In genomic region chr11:69637956-69638871, GRCh38 we compare ENCODE assay signal across 9 cellular contexts. TPM values are rescaled to one million over a fixed set of nuclear protein-coding genes. Genes with fewer than 3 reads are reported as not detected.
DNase-seq lines count a peak whose midpoint lies in the region; ATAC-seq, FAIRE-seq and TF ChIP-seq lines count a peak whose summit lies in the region.
"Had no signal": no experiment of that assay in that cellular context is flagged by ENCODE, and none has a peak within 500 bp of the region (broad histone marks: within the 10 kb centered on the region; RNA-seq: fewer than 3 reads in every experiment).

No MANE protein-coding gene starts in this region.

- H2AFZ ChIP-seq in K562 (ENCODE audit: low read depth, low read length): 0 out of 2 replicates have a peak overlapping the region, but pooled peaks have one; percentile 39

- intact Hi-C loops in K562 (cut with micrococcal nuclease): no loop called here

- peak overlapping the region; percentile 98 for H3K27ac ChIP-seq in C4-2B
- H3K27ac ChIP-seq in K562 (ENCODE audit: extremely low read depth, low read depth, low read length): no peak overlapping the region
- H3K27ac ChIP-seq: neutrophil had no signal

- no peak for TF ChIP-seq EP300 in K562 (IDR thresholded peaks at IDR 0.05; ENCODE audit: low read length)

- peaks cover 4 to 49% of the 10 kb centered on the region in 2 experiments; a peak in 3 of 5 replicates for H3K4me1 ChIP-seq in K562 (replicated peaks in 1 of 2; ENCODE audit: control insufficient read depth in 2 of 2, insufficient read depth in 2 of 2, low read length in 2 of 2)

- no peak overlapping the region for H3K27ac Mint-ChIP-seq in stimulated activated effector memory CD8-positive, alpha-beta T cell treated with anti-CD3 and anti-CD28 coated beads, Interleukin-12 subunit alpha, Interleukin-12 subunit beta, amount 100 ng/mL, for 72 hours

- no peaks in the 10 kb centered on the region; the same call in 1 of the 2 replicates for H4K20me1 ChIP-seq in K562 (replicated peaks; ENCODE audit: control insufficient read depth, insufficient read depth, low read length)

- TF ChIP-seq CTCF in C4-2B (conservative IDR thresholded peaks at IDR 0.05) (no peak), K562 (IDR thresholded peaks at IDR 0.05 in 2 of 3, conservative IDR thresholded peaks at IDR 0.05 in 1 of 3; ENCODE audit: insufficient read depth in 2 of 3, low read depth in 1 of 3, low read length in 3 of 3) (no peak)

- ATAC-seq in K562: no peak
- ATAC-seq in stimulated activated effector memory CD8-positive, alpha-beta T cell treated with anti-CD3 and anti-CD28 coated beads, Interleukin-12 subunit alpha, Interleukin-12 subunit beta, amount 100 ng/mL, for 72 hours: no peak

- DNase-seq in KBM-7 (peak; percentile 25), K562 (ENCODE audit: extremely low read depth in 1 of 4, low spot score in 3 of 4) (no peak), iPS-NIHi7 (ENCODE audit: extremely low spot score) (peak; percentile 70)
- no peak for DNase-seq in stimulated activated effector memory CD8-positive, alpha-beta T cell treated with anti-CD3 and anti-CD28 coated beads, Interleukin-12 subunit alpha, Interleukin-12 subunit beta, amount 100 ng/mL, for 72 hours (ENCODE audit: low spot score in 2 of 2)
- no peak for DNase-seq in activated CD4-positive, alpha-beta T cell treated with anti-CD3 and anti-CD28 coated beads, Interleukin-2, amount 50 U/mL, for 4 hours
- DNase-seq in NK-92 treated with Interleukin-12 subunit alpha and Interleukin-12 subunit beta, amount 100 ng/mL, for 24 hours (lab: John Stamatoyannopoulos, UW): no peak
- DNase-seq in stimulated activated CD4-positive, alpha-beta T cell treated with anti-CD3 and anti-CD28 coated beads, Interleukin-1b, Interleukin-23, amount 100 ng/mL, for 48 hours: no peak

- H3K79me2 ChIP-seq in K562 (ENCODE audit: control insufficient read depth, insufficient read depth, low read length): peaks cover 4% of the 10 kb centered on the region; the same call in 1 of the 3 replicates

- H3K4me2 ChIP-seq in K562 (ENCODE audit: insufficient read depth, low read length): no peak overlapping the region

- no peak for FAIRE-seq in K562 (lab: Jason Lieb, UNC)

- POLR2A ChIA-PET in K562 (lab: Yijun Ruan, JAX): no interaction called here

- 54% methylated on average over 40 of the region's 76 CpGs for WGBS in K562 (ENCODE audit: insufficient coverage, low coverage, missing lambda C conversion rate)

- no peaks in the 10 kb centered on the region for H3K9me3 ChIP-seq in K562 (replicated peaks; ENCODE audit: control insufficient read depth, insufficient read depth, low read depth, low read length)
- H3K9me3 ChIP-seq: neutrophil had no signal

- peak overlapping the region; percentile 36; the same call in 1 of the 2 replicates for H3K4me3 ChIP-seq in K562

- no peaks in the 10 kb centered on the region for H3K9me3 Mint-ChIP-seq in stimulated activated effector memory CD8-positive, alpha-beta T cell treated with anti-CD3 and anti-CD28 coated beads, Interleukin-12 subunit alpha, Interleukin-12 subunit beta, amount 100 ng/mL, for 72 hours

- no peak for TF ChIP-seq POLR2A in K562 (conservative IDR thresholded peaks at IDR 0.05)

- no peaks in the 10 kb centered on the region for H3K9me1 ChIP-seq in K562 (ENCODE audit: control insufficient read depth, insufficient read depth, low read length)

- H3K9ac ChIP-seq in K562 (ENCODE audit: insufficient read depth in 1 of 2, low read depth in 2 of 2, low read length in 2 of 2): no peak overlapping the region

- H3K27me3 ChIP-seq in K562 (ENCODE audit: control insufficient read depth in 2 of 2, insufficient read depth in 2 of 2, low read length in 2 of 2): peaks cover 13 to 20% of the 10 kb centered on the region in 2 experiments

- no peak for TF ChIP-seq RAD21 in K562 (CRISPR knock-in tag; conservative IDR thresholded peaks at IDR 0.05 in 1 of 2, IDR thresholded peaks at IDR 0.05 in 1 of 2)

- H3K4me3 Mint-ChIP-seq in stimulated activated effector memory CD8-positive, alpha-beta T cell treated with anti-CD3 and anti-CD28 coated beads, Interleukin-12 subunit alpha, Interleukin-12 subunit beta, amount 100 ng/mL, for 72 hours: peak overlapping the region; percentile 11

- BruUV-seq in K562 (replicated peaks; lab: Mats Ljungman, UMichigan): no TSS peak

- peaks cover 17% of the 10 kb centered on the region for H3K4me1 Mint-ChIP-seq in stimulated activated effector memory CD8-positive, alpha-beta T cell treated with anti-CD3 and anti-CD28 coated beads, Interleukin-12 subunit alpha, Interleukin-12 subunit beta, amount 100 ng/mL, for 72 hours

- no peaks in the 10 kb centered on the region for H3K36me3 ChIP-seq in K562 (ENCODE audit: control insufficient read depth, insufficient read depth, low read length)
- H3K36me3 ChIP-seq: neutrophil had no signal

- H3K36me3 Mint-ChIP-seq in stimulated activated effector memory CD8-positive, alpha-beta T cell treated with anti-CD3 and anti-CD28 coated beads, Interleukin-12 subunit alpha, Interleukin-12 subunit beta, amount 100 ng/mL, for 72 hours: no peaks in the 10 kb centered on the region

- in situ Hi-C loops in KBM-7 (cut with MboI; ENCODE audit: low pct_unique_long_range_greater_than_20kb, low sequenced_read_pairs) (loop anchor here (10.0 kb wide), 1 partner anchor 343 kb away; the partner anchor contains the start of gene MYEOV), K562 (cut with MboI) (no loop called here)

- CTCF ChIA-PET in K562 (lab: Yijun Ruan, JAX; ENCODE audit: low intra/inter-chr PET ratio): no interaction called here

TF ChIP-seq in K562, 482 proteins besides CTCF, POLR2A, EP300 and RAD21 (continues in another document):
- TF ChIP-seq ZNF740 (CRISPR knock-in tag; IDR thresholded peaks at IDR 0.05) (0 out of 2 replicates have a peak, but pooled peaks have one; percentile 38), ZNF740 (tag; IDR thresholded peaks at IDR 0.05) (no peak), PCBP1 (IDR thresholded peaks at IDR 0.05; ENCODE audit: low read depth, low read length, poor library complexity, severe bottlenecking) (peak; percentile 65)

RNA-seq across cellular contexts. Expression of gene CCND1, which starts 2.7 kb away (rescaled TPM):
- 9.3 and 33.6 TPM in 2 replicates for total RNA-seq in K562 (2011; cell fraction: chromatin; rRNA removed; ENCODE audit: low replicate concordance)
- total RNA-seq in K562 (2011; cell fraction: nucleolus; rRNA removed): 22.5 and 33.2 TPM in 2 replicates
- 11.1 and 13.8 TPM in 2 replicates for total RNA-seq in K562 (2011; cell fraction: nucleoplasm; rRNA removed)
- 7.7 and 11.4 TPM in 2 replicates for total RNA-seq in K562 (2014; rRNA removed)
- total RNA-seq in K562 (2014; rRNA removed; fragmentation: Illumina TruSeq; extraction: Trizol): 3.1 TPM in 2 replicates
- total RNA-seq in K562 (2015; rRNA removed; fragmentation: Illumina TruSeq; extraction: Trizol): 2.2 and 3.8 TPM in 2 replicates
- 18.9 and 23.3 TPM in 2 replicates for total RNA-seq in K562 (2021)
- polyA plus RNA-seq in K562 (2011; rRNA removed): 16.7 and 19.7 TPM in 2 replicates
- polyA plus RNA-seq in K562 (2011; cell fraction: cytosol; rRNA removed): 16.2 and 30.6 TPM in 2 replicates
- 20.4 and 50.8 TPM in 2 replicates for polyA plus RNA-seq in K562 (2011; cell fraction: nucleus; rRNA removed)
- 6.0 and 6.3 TPM in 2 replicates for polyA plus RNA-seq in K562 (2012)
- 3.0 and 6.5 TPM in 2 replicates for polyA plus RNA-seq in K562 (2014; fragmentation: Illumina TruSeq; extraction: Trizol)
- polyA plus RNA-seq in K562 (2014; fragmentation: Nextera tagmentation; extraction: Ambion mirVana): under 1 TPM; 0.04 to 0.13 TPM
- polyA plus RNA-seq in K562 (2014; rRNA removed): 6.4 and 7.5 TPM in 2 replicates
- polyA minus RNA-seq in K562 (2011; rRNA and poly(A)+ RNA removed): 10.3 and 15.0 TPM in 2 replicates
- polyA minus RNA-seq in K562 (2011; cell fraction: cytosol; rRNA and poly(A)+ RNA removed): 29.4 and 35.4 TPM in 2 replicates
- polyA minus RNA-seq in K562 (2011; cell fraction: nucleus; rRNA and poly(A)+ RNA removed): 44.4 and 45.2 TPM in 2 replicates

RNA-seq across cellular contexts. Expression of gene LTO1, which starts 36.9 kb away (rescaled TPM):
- 57.3 and 78.3 TPM in 2 replicates for total RNA-seq in K562 (2011; cell fraction: chromatin; rRNA removed; ENCODE audit: low replicate concordance)
- total RNA-seq in K562 (2011; cell fraction: nucleolus; rRNA removed): 45.9 and 51.0 TPM in 2 replicates
- 63.6 and 86.3 TPM in 2 replicates for total RNA-seq in K562 (2011; cell fraction: nucleoplasm; rRNA removed)
- total RNA-seq in K562 (2014; rRNA removed): 26.0 and 27.9 TPM in 2 replicates
- total RNA-seq in K562 (2014; rRNA removed; fragmentation: Illumina TruSeq; extraction: Trizol): 14.3 and 16.3 TPM in 2 replicates
- total RNA-seq in K562 (2015; rRNA removed; fragmentation: Illumina TruSeq; extraction: Trizol): 18.6 and 19.1 TPM in 2 replicates
- total RNA-seq in K562 (2021): 18.7 and 21.4 TPM in 2 replicates
- 15.9 and 19.9 TPM in 2 replicates for polyA plus RNA-seq in K562 (2011; rRNA removed)
- polyA plus RNA-seq in K562 (2011; cell fraction: cytosol; rRNA removed): 22.3 and 22.4 TPM in 2 replicates
- polyA plus RNA-seq in K562 (2011; cell fraction: nucleus; rRNA removed): 29.3 and 45.4 TPM in 2 replicates
- 15.8 and 17.4 TPM in 2 replicates for polyA plus RNA-seq in K562 (2012)
- polyA plus RNA-seq in K562 (2014; fragmentation: Illumina TruSeq; extraction: Trizol): 18.9 and 20.3 TPM in 2 replicates
- polyA plus RNA-seq in K562 (2014; fragmentation: Nextera tagmentation; extraction: Ambion mirVana): 1 to 10 TPM; 2.6 to 3.7 TPM
- 36.8 and 43.4 TPM in 2 replicates for polyA plus RNA-seq in K562 (2014; rRNA removed)
- polyA minus RNA-seq in K562 (2011; rRNA and poly(A)+ RNA removed): 13.3 and 22.2 TPM in 2 replicates
- polyA minus RNA-seq in K562 (2011; cell fraction: cytosol; rRNA and poly(A)+ RNA removed): 7.5 and 7.6 TPM in 2 replicates
- 17.8 and 18.2 TPM in 2 replicates for polyA minus RNA-seq in K562 (2011; cell fraction: nucleus; rRNA and poly(A)+ RNA removed)

Comparison
In these comparisons a context has a peak if more than half of its experiments do, and no peak if none do; other contexts are left out.
1. DNase-seq: peak in KBM-7 (single experiment) and iPS-NIHi7 (single experiment); none in K562 (0 of 4), stimulated activated effector memory CD8-positive, alpha-beta T cell treated with anti-CD3 and anti-CD28 coated beads, Interleukin-12 subunit alpha, Interleukin-12 subunit beta, amount 100 ng/mL, for 72 hours (0 of 2), activated CD4-positive, alpha-beta T cell treated with anti-CD3 and anti-CD28 coated beads, Interleukin-2, amount 50 U/mL, for 4 hours (0 of 2), NK-92 treated with Interleukin-12 subunit alpha and Interleukin-12 subunit beta, amount 100 ng/mL, for 24 hours (single experiment) and stimulated activated CD4-positive, alpha-beta T cell treated with anti-CD3 and anti-CD28 coated beads, Interleukin-1b, Interleukin-23, amount 100 ng/mL, for 48 hours (single experiment).